In genomic region chr1:246932366-246932700, GRCh38 we compare ENCODE assay signal across 8 cellular contexts. TPM values are rescaled to one million over a fixed set of nuclear protein-coding genes. Genes with fewer than 3 reads are reported as not detected.
DNase-seq lines count a peak whose midpoint lies in the region; ATAC-seq and TF ChIP-seq lines count a peak whose summit lies in the region.

No MANE protein-coding gene starts in this region.

- DNase-seq in endodermal cell (no peak), nephron progenitor cell (peak; percentile 4), SIG-M5 (lab: John Stamatoyannopoulos, UW) (no peak), NCI-H510A treated with DMSO at 0.1 percent for 48 hours (lab: John Stamatoyannopoulos, UW) (no peak)

- ATAC-seq in GM21528 (IDR thresholded peaks at IDR 0.05; ENCODE audit: low FRiP score, unreplicated experiment), result no peak
- no peak for ATAC-seq in HG03025 (IDR thresholded peaks at IDR 0.05; ENCODE audit: low FRiP score, unreplicated experiment)

- H3K9me3 Mint-ChIP-seq in endodermal cell, result no peaks in the 10 kb centered on the region
- peaks cover 26% of the 10 kb centered on the region for H3K9me3 Mint-ChIP-seq in nephron progenitor cell

- H3K36me3 Mint-ChIP-seq in endodermal cell (ENCODE audit: low read depth) (peaks cover 17% of the 10 kb centered on the region), nephron progenitor cell (ENCODE audit: low read depth) (peaks cover 39% of the 10 kb centered on the region)

- no peaks in the 10 kb centered on the region for H3K4me1 Mint-ChIP-seq in endodermal cell
- H3K4me1 Mint-ChIP-seq in nephron progenitor cell, result peaks cover 15% of the 10 kb centered on the region

- peaks cover 23% of the 10 kb centered on the region for H3K4me1 ChIP-seq in BLaER1
- H3K4me1 ChIP-seq in OCI-LY1 (ENCODE audit: insufficient read depth, low read length, severe bottlenecking), result peaks cover 28% of the 10 kb centered on the region
- H3K4me1 ChIP-seq in endodermal cell (ENCODE audit: control insufficient read depth, insufficient read depth, low read length), result no peaks in the 10 kb centered on the region

- WGBS in endodermal cell (ENCODE audit: insufficient coverage in 1 of 2, insufficient read length in 1 of 2), 2 experiments, result 44 to 57% methylated on average over 7 to 8 of the region's 8 CpGs

- H3K4me2 ChIP-seq in BLaER1, result peak overlapping the region; percentile 90
- peak overlapping the region; percentile 81 for H3K4me2 ChIP-seq in OCI-LY1 (ENCODE audit: low read length)

- H3K9me2 ChIP-seq in OCI-LY1 (ENCODE audit: low read depth, low read length), result no peaks in the 10 kb centered on the region

- H3K4me3 Mint-ChIP-seq in endodermal cell (peak overlapping the region; percentile 79), nephron progenitor cell (peak overlapping the region; percentile 88)

- peak overlapping the region; percentile 96 for H2AFZ ChIP-seq in OCI-LY1 (ENCODE audit: low read length)

- TF ChIP-seq CTCF in OCI-LY1 (IDR thresholded peaks at IDR 0.05; ENCODE audit: low read length), result no peak
- TF ChIP-seq CTCF in endodermal cell (conservative IDR thresholded peaks at IDR 0.05), result no peak
- TF ChIP-seq CTCF in nephron progenitor cell (IDR thresholded peaks at IDR 0.05), result no peak

- H3K27me3 Mint-ChIP-seq in endodermal cell (ENCODE audit: insufficient read depth) (no peaks in the 10 kb centered on the region), nephron progenitor cell (ENCODE audit: low read depth, poor library complexity) (peaks cover 2% of the 10 kb centered on the region)

- peak overlapping the region; percentile 95 for H3K27ac ChIP-seq in BLaER1
- H3K27ac ChIP-seq in OCI-LY1 (ENCODE audit: low read depth, low read length, poor library complexity, severe bottlenecking), result peak overlapping the region; percentile 81
- H3K27ac ChIP-seq in endodermal cell (ENCODE audit: low read depth, low read length), result peak overlapping the region; percentile 95

- peaks cover 36% of the 10 kb centered on the region for H3K79me2 ChIP-seq in OCI-LY1 (ENCODE audit: insufficient read depth, low read length)

- H3K9ac ChIP-seq in BLaER1 (peak overlapping the region; percentile 98), OCI-LY1 (ENCODE audit: low read length) (peak overlapping the region; percentile 85), endodermal cell (ENCODE audit: extremely low read depth, low read length, poor library complexity, severe bottlenecking) (peak overlapping the region; percentile 77)

- H3K27me3 ChIP-seq in BLaER1 (no peaks in the 10 kb centered on the region), OCI-LY1 (ENCODE audit: insufficient read depth, low read length) (no peaks in the 10 kb centered on the region), endodermal cell (ENCODE audit: control insufficient read depth, insufficient read depth, low read length, poor library complexity, severe bottlenecking) (no peaks in the 10 kb centered on the region)

- H3K4me3 ChIP-seq in BLaER1 (peak overlapping the region; percentile 93), OCI-LY1 (ENCODE audit: low read depth, low read length, poor library complexity, severe bottlenecking) (peak overlapping the region; percentile 75), endodermal cell (ENCODE audit: low read length) (peak overlapping the region; percentile 79)

- H3F3A ChIP-seq in OCI-LY1 (ENCODE audit: insufficient read depth, low read length), result no peaks in the 10 kb centered on the region

- H3K36me3 ChIP-seq in BLaER1 (peaks cover 23% of the 10 kb centered on the region), OCI-LY1 (ENCODE audit: insufficient read depth, low read length) (peaks cover 20% of the 10 kb centered on the region), endodermal cell (ENCODE audit: control insufficient read depth, insufficient read depth, low read length) (peaks cover 17% of the 10 kb centered on the region)

- peaks cover 22% of the 10 kb centered on the region for H3K9me3 ChIP-seq in BLaER1
- 0 out of 2 replicates have a peak, but pooled peaks cover 4% of the 10 kb centered on the region for H3K9me3 ChIP-seq in OCI-LY1 (ENCODE audit: low read length)
- H3K9me3 ChIP-seq in endodermal cell (ENCODE audit: control insufficient read depth, low read length), result no peaks in the 10 kb centered on the region

- H3K27ac Mint-ChIP-seq in endodermal cell (peak overlapping the region; percentile 94), nephron progenitor cell (no peak overlapping the region)

- H4K20me1 ChIP-seq in BLaER1 (peaks cover 31% of the 10 kb centered on the region), OCI-LY1 (ENCODE audit: insufficient read depth, low read length) (no peaks in the 10 kb centered on the region)

RNA-seq across cellular contexts. Expression of gene AHCTF1, which starts 0.6 kb away (rescaled TPM):
- total RNA-seq in endodermal cell, result 10 to 100 TPM; 36.9 to 41.9 TPM
- polyA plus RNA-seq in endodermal cell (2013, experiment 1 of 2), result 28.4 TPM
- polyA plus RNA-seq in endodermal cell (2013, experiment 2 of 2), result 35.5 TPM
